ENCODE assay signal across 10 cellular contexts in the genomic region with DNA sequence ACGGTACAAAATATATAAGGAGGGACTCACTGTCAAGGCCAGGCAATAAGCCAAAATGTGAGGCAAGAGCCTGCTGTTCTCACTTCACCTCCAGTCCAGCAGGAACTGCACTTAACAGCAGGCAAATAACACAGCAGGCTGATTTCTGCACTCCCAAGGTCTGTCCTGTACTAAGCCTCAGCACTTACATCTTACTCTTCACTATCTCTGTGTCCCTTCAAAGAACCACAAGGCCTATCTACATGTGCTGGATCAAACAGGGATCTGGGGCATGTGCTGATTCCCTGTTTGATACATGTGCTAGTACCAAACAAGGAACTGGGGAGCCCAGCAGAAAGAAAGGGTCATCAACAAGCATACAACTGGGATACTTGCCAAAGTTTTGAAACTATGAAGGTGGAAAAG. TPM values are rescaled to one million over a fixed set of nuclear protein-coding genes. Genes with fewer than 3 reads are reported as not detected.
A peak's percentile ranks its signal among the peaks of the same experiment; 100 is the strongest.
DNase-seq lines count a peak whose midpoint lies in the region; ATAC-seq and TF ChIP-seq lines count a peak whose summit lies in the region.
"Had no signal": no experiment of that assay in that cellular context is flagged by ENCODE, and none has a peak within 500 bp of the region (broad histone marks: within the 10 kb centered on the region; RNA-seq: fewer than 3 reads in every experiment).

No MANE protein-coding gene starts in this region.

- DNase-seq in GM03348 (ENCODE audit: low spot score) (peak; percentile 73), RPMI8226 (peak; percentile 76), foreskin fibroblast (peak; percentile 82 to 90), sigmoid colon (peak; percentile 91), HPDE6-E6E7 (ENCODE audit: extremely low spot score) (no peak), retina (no peak)
- DNase-seq in activated CD4-positive, alpha-beta T cell treated with anti-CD3 and anti-CD28 coated beads, Interleukin-2, amount 10 ng/mL, durations not matched to agents 7 days and 5 days, result no peak
- DNase-seq: NCI-H2081 had no signal

- H3K4me3 ChIP-seq in foreskin fibroblast (ENCODE audit: low read depth in 1 of 2, low read length in 2 of 2) (no peak overlapping the region), sigmoid colon (no peak overlapping the region)

- H3K9me3 Mint-ChIP-seq in activated CD4-positive, alpha-beta T cell treated with anti-CD3 and anti-CD28 coated beads, Interleukin-2, amount 10 ng/mL, durations not matched to agents 7 days and 5 days, result no peaks in the 10 kb centered on the region
- H3K9me3 Mint-ChIP-seq: activated naive CD4-positive, alpha-beta T cell treated with anti-CD3 and anti-CD28 coated beads, Interleukin-2, amount 50 U/mL, for 24 hours had no signal

- no peaks in the 10 kb centered on the region for H3K4me1 Mint-ChIP-seq in activated CD4-positive, alpha-beta T cell treated with anti-CD3 and anti-CD28 coated beads, Interleukin-2, amount 10 ng/mL, durations not matched to agents 7 days and 5 days
- H3K4me1 Mint-ChIP-seq: activated naive CD4-positive, alpha-beta T cell treated with anti-CD3 and anti-CD28 coated beads, Interleukin-2, amount 50 U/mL, for 24 hours had no signal

- no peak for TF ChIP-seq POLR2A in sigmoid colon (IDR thresholded peaks at IDR 0.05)

- no peaks in the 10 kb centered on the region for H3K27me3 ChIP-seq in sigmoid colon

- POLR2A ChIA-PET in activated CD4-positive, alpha-beta T cell treated with anti-CD3 and anti-CD28 coated beads, Interleukin-2, amount 10 ng/mL, durations not matched to agents 7 days and 5 days (lab: Charles Lee), result no interaction called here

- intact Hi-C loops in sigmoid colon (cut with DNase I), result no loop called here

- H3K27ac Mint-ChIP-seq in activated CD4-positive, alpha-beta T cell treated with anti-CD3 and anti-CD28 coated beads, Interleukin-2, amount 10 ng/mL, durations not matched to agents 7 days and 5 days, result no peak overlapping the region
- H3K27ac Mint-ChIP-seq: activated naive CD4-positive, alpha-beta T cell treated with anti-CD3 and anti-CD28 coated beads, Interleukin-2, amount 50 U/mL, for 24 hours had no signal

- WGBS in sigmoid colon, 2 donors, result 15 to 37% methylated on average over 1 of the region's 1 CpG

- ATAC-seq in HG03196 (IDR thresholded peaks at IDR 0.05; ENCODE audit: unreplicated experiment), result no peak

- no peaks in the 10 kb centered on the region for H3K9me3 ChIP-seq in sigmoid colon

- CTCF ChIA-PET in activated CD4-positive, alpha-beta T cell treated with anti-CD3 and anti-CD28 coated beads, Interleukin-2, amount 10 ng/mL, durations not matched to agents 7 days and 5 days (lab: Charles Lee), result no interaction called here

- H3K36me3 ChIP-seq in sigmoid colon, result no peaks in the 10 kb centered on the region

- peaks cover 17% of the 10 kb centered on the region for H3K27me3 Mint-ChIP-seq in activated CD4-positive, alpha-beta T cell treated with anti-CD3 and anti-CD28 coated beads, Interleukin-2, amount 10 ng/mL, durations not matched to agents 7 days and 5 days

- peak overlapping the region; percentile 60 to 76 (median 70) for H3K27ac ChIP-seq in sigmoid colon

- H3K4me1 ChIP-seq in sigmoid colon, result peaks cover 0 to 33% (median 27%) of the 10 kb centered on the region in 4 donors

- no peak overlapping the region for H3K4me3 Mint-ChIP-seq in activated CD4-positive, alpha-beta T cell treated with anti-CD3 and anti-CD28 coated beads, Interleukin-2, amount 10 ng/mL, durations not matched to agents 7 days and 5 days
- H3K4me3 Mint-ChIP-seq: activated naive CD4-positive, alpha-beta T cell treated with anti-CD3 and anti-CD28 coated beads, Interleukin-2, amount 50 U/mL, for 24 hours had no signal

- no peak for TF ChIP-seq EP300 in sigmoid colon (IDR thresholded peaks at IDR 0.05)

- no peaks in the 10 kb centered on the region for H3K36me3 Mint-ChIP-seq in activated CD4-positive, alpha-beta T cell treated with anti-CD3 and anti-CD28 coated beads, Interleukin-2, amount 10 ng/mL, durations not matched to agents 7 days and 5 days (ENCODE audit: low read depth)
- H3K36me3 Mint-ChIP-seq: activated naive CD4-positive, alpha-beta T cell treated with anti-CD3 and anti-CD28 coated beads, Interleukin-2, amount 50 U/mL, for 24 hours had no signal

- no peak for TF ChIP-seq CTCF in foreskin fibroblast (IDR thresholded peaks at IDR 0.05; ENCODE audit: low read depth, low read length)
- TF ChIP-seq CTCF in sigmoid colon (IDR thresholded peaks at IDR 0.05), result no peak

RNA-seq across cellular contexts. Expression of gene UACA, which starts 22.2 kb away (rescaled TPM):
- total RNA-seq in sigmoid colon, result 10 to 100 TPM; 19.1 to 51.0 (median 29.4) TPM
- polyA plus RNA-seq in sigmoid colon, result 10 to 100 TPM; 19.2 to 44.4 (median 26.4) TPM
- 1 to 10 TPM; 3.9 to 4.1 TPM for total RNA-seq in activated CD4-positive, alpha-beta T cell treated with anti-CD3 and anti-CD28 coated beads, Interleukin-2, amount 10 ng/mL, durations not matched to agents 7 days and 5 days

Comparison
In these comparisons a context has a peak if more than half of its experiments do, and no peak if none do; other contexts are left out.
1. DNase-seq: peak in GM03348 (single experiment), RPMI8226 (single experiment), foreskin fibroblast (2 of 2) and sigmoid colon (single experiment); none in HPDE6-E6E7 (single experiment), activated CD4-positive, alpha-beta T cell treated with anti-CD3 and anti-CD28 coated beads, Interleukin-2, amount 10 ng/mL, durations not matched to agents 7 days and 5 days (single experiment) and retina (single experiment).